ENCODE assay signal across 1 cellular context in the genomic region with DNA sequence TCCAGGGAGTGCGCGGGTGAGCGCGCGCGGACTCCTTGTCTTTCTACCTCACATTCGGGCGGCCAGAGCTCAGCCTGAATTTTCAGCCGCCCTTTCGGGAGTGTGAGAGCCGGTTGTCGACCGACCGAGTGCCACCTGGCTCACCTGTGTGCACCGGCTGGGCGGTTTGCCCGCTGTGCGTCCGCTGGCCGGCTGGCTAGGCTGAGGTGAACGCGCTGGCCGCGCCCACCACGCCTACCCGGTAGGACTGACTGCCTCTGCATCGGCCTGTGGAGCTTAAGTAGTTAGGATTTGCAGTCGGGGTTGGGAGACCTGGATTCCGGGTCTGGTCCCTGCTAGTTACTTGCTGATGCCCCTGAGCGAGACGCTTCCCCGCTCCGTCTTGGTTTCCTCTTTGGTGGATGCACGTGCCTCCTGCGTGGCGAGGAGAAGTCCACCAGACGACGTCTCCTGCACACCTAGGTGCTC.
TF ChIP-seq lines count a peak whose summit lies in the region.

No MANE protein-coding gene starts in this region.

TF ChIP-seq in H1, 55 proteins besides CTCF, POLR2A, EP300 and RAD21:
- TF ChIP-seq CHD2 (IDR thresholded peaks at IDR 0.05; ENCODE audit: low read length) = no peak
- no peak for TF ChIP-seq MAFK (IDR thresholded peaks at IDR 0.05; ENCODE audit: low read depth, low read length)
- TF ChIP-seq SAP30 (IDR thresholded peaks at IDR 0.05; ENCODE audit: insufficient read depth, insufficient replicate concordance, low read length) = no peak
- no peak for TF ChIP-seq CHD7 (IDR thresholded peaks at IDR 0.05; ENCODE audit: insufficient replicate concordance, low read length)
- TF ChIP-seq MAX (IDR thresholded peaks at IDR 0.05) = peak; percentile 94
- no peak for TF ChIP-seq KDM5A (IDR thresholded peaks at IDR 0.05; ENCODE audit: low read length)
- TF ChIP-seq GABPA (IDR thresholded peaks at IDR 0.05; ENCODE audit: borderline replicate concordance, insufficient read depth, low read length) = no peak
- no peak for TF ChIP-seq TAF7 (optimal IDR thresholded peaks at IDR 0.05; ENCODE audit: borderline replicate concordance, low read depth, low read length)
- TF ChIP-seq EZH2 (IDR thresholded peaks at IDR 0.05; ENCODE audit: low read depth, low read length, severe bottlenecking) = peak; percentile 20
- TF ChIP-seq, protein P1, sequence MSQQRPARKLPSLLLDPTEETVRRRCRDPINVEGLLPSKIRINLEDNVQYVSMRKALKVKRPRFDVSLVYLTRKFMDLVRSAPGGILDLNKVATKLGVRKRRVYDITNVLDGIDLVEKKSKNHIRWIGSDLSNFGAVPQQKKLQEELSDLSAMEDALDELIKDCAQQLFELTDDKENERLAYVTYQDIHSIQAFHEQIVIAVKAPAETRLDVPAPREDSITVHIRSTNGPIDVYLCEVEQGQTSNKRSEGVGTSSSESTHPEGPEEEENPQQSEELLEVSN (IDR thresholded peaks at IDR 0.05) = peak; percentile 95
- TF ChIP-seq PHF8 (conservative IDR thresholded peaks at IDR 0.05; ENCODE audit: low read depth, low read length) = 0 out of 2 replicates have a peak, but pooled peaks have one; percentile 1
- peak in 1 of 2 experiments; percentile 19; a peak in 1 of 4 replicates for TF ChIP-seq SIN3A (conservative IDR thresholded peaks at IDR 0.05 in 1 of 2, IDR thresholded peaks at IDR 0.05 in 1 of 2; ENCODE audit: low read depth in 1 of 2, low read length in 2 of 2)
- peak; percentile 7 for TF ChIP-seq KDM4A (IDR thresholded peaks at IDR 0.05; ENCODE audit: low read depth, low read length, severe bottlenecking)
- TF ChIP-seq ASH2L (IDR thresholded peaks at IDR 0.05; ENCODE audit: low read length) = peak; percentile 18
